Comparison of ENCODE assay signal across 25 cellular contexts in the genomic region with DNA sequence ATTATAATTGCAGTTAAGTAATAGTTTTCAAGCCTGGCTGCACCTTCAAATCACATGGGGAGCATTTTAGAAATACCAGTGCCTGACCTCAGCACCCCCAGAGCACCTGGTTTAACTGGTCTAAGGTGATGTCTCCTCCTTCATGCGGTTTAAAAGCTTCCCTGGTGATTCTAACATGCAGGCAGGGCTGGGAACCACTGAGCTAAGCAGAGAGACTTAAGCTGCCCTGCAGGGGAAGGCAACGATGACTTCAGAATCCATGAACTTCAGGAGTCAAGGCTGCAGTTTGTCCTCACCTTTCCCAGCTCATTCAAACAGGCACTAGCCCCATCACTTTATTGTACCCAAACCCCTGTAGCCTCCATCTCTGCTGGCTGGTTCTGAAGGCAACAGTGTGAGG.
"Had no signal": no experiment of that assay in that cellular context is flagged by ENCODE, and none has a peak within 500 bp of the region (broad histone marks: within the 10 kb centered on the region; RNA-seq: fewer than 3 reads in every experiment).

No MANE protein-coding gene starts in this region.

- H3K27ac ChIP-seq: ascending aorta, brain microvascular endothelial cell, epithelial cell of prostate had no signal

- H3K27me3 ChIP-seq: ascending aorta had no signal

- H3K9me3 ChIP-seq: ascending aorta had no signal

- H3K36me3 Mint-ChIP-seq: activated naive CD4-positive, alpha-beta T cell treated with anti-CD3 and anti-CD28 coated beads, Interleukin-2, amount 10 ng/mL, durations not matched to agents 7 days and 5 days; activated naive CD4-positive, alpha-beta T cell treated with anti-CD3 and anti-CD28 coated beads, Interleukin-2, amount 50 U/mL, for 72 hours; activated naive CD8-positive, alpha-beta T cell treated with anti-CD3 and anti-CD28 coated beads, Interleukin-2, amount 10 ng/mL, durations not matched to agents 7 days and 5 days had no signal

- ATAC-seq: activated naive CD4-positive, alpha-beta T cell treated with anti-CD3 and anti-CD28 coated beads, Interleukin-2, amount 50 U/mL, for 72 hours; activated T-cell treated with anti-CD3 and anti-CD28 coated beads, Interleukin-2, amount 50 U/mL, for 72 hours; effector memory CD8-positive, alpha-beta T cell had no signal

- DNase-seq: activated CD4-positive, alpha-beta memory T cell treated with anti-CD3 and anti-CD28 coated beads, Interleukin-2, amount 10 ng/mL, durations not matched to agents 7 days and 5 days; activated CD4-positive, alpha-beta T cell treated with anti-CD3 and anti-CD28 coated beads for 1 hour; activated CD4-positive, alpha-beta T cell treated with anti-CD3 and anti-CD28 coated beads for 4 hours; activated CD4-positive, alpha-beta T cell treated with anti-CD3 and anti-CD28 coated beads, Interleukin-2, amount 10 ng/mL, durations not matched to agents 7 days and 5 days; activated CD4-positive, alpha-beta T cell treated with anti-CD3 and anti-CD28 coated beads, Interleukin-2, amount 50 U/mL, for 4 hours; activated CD8-positive, alpha-beta memory T cell treated with anti-CD3 and anti-CD28 coated beads, Interleukin-2, amount 50 U/mL, for 48 hours; activated gamma-delta T cell; activated naive CD4-positive, alpha-beta T cell; activated naive CD4-positive, alpha-beta T cell treated with anti-CD3 and anti-CD28 coated beads, Interleukin-2, amount 10 ng/mL, durations not matched to agents 7 days and 5 days; activated naive CD8-positive, alpha-beta T cell treated with anti-CD3 and anti-CD28 coated beads, Interleukin-2, amount 10 ng/mL, durations not matched to agents 7 days and 5 days; activated T-cell treated with anti-CD3 and anti-CD28 coated beads for 4 hours; activated T-cell treated with anti-CD3 and anti-CD28 coated beads, Interleukin-2, amount 50 U/mL, for 24 hours; activated T-cell treated with anti-CD3 and anti-CD28 coated beads, Interleukin-2, amount 50 U/mL, for 72 hours; brain microvascular endothelial cell; caudate nucleus; cortex of kidney; dermis blood vessel endothelial cell; effector CD4-positive, alpha-beta T cell; effector memory CD8-positive, alpha-beta T cell; foreskin fibroblast; head of caudate nucleus; T-helper 2 cell had no signal

- H3K36me3 ChIP-seq: ascending aorta, brain microvascular endothelial cell had no signal

- H3K4me1 ChIP-seq: ascending aorta had no signal

- H3K4me3 Mint-ChIP-seq: activated CD4-positive, alpha-beta memory T cell treated with anti-CD3 and anti-CD28 coated beads, Interleukin-2, amount 10 ng/mL, durations not matched to agents 7 days and 5 days; activated CD4-positive, alpha-beta T cell treated with anti-CD3 and anti-CD28 coated beads, Interleukin-2, amount 10 ng/mL, durations not matched to agents 7 days and 5 days; activated naive CD4-positive, alpha-beta T cell treated with anti-CD3 and anti-CD28 coated beads, Interleukin-2, amount 10 ng/mL, durations not matched to agents 7 days and 5 days; activated naive CD8-positive, alpha-beta T cell treated with anti-CD3 and anti-CD28 coated beads, Interleukin-2, amount 10 ng/mL, durations not matched to agents 7 days and 5 days; activated T-cell treated with anti-CD3 and anti-CD28 coated beads, Interleukin-2, amount 50 U/mL, for 24 hours; activated T-cell treated with anti-CD3 and anti-CD28 coated beads, Interleukin-2, amount 50 U/mL, for 72 hours; effector memory CD8-positive, alpha-beta T cell had no signal

- H3K27ac Mint-ChIP-seq: activated CD4-positive, alpha-beta memory T cell treated with anti-CD3 and anti-CD28 coated beads, Interleukin-2, amount 10 ng/mL, durations not matched to agents 7 days and 5 days; activated CD4-positive, alpha-beta T cell treated with anti-CD3 and anti-CD28 coated beads, Interleukin-2, amount 10 ng/mL, durations not matched to agents 7 days and 5 days; activated naive CD4-positive, alpha-beta T cell treated with anti-CD3 and anti-CD28 coated beads, Interleukin-2, amount 10 ng/mL, durations not matched to agents 7 days and 5 days; activated naive CD4-positive, alpha-beta T cell treated with anti-CD3 and anti-CD28 coated beads, Interleukin-2, amount 50 U/mL, for 72 hours; activated naive CD8-positive, alpha-beta T cell treated with anti-CD3 and anti-CD28 coated beads, Interleukin-2, amount 10 ng/mL, durations not matched to agents 7 days and 5 days; activated T-cell treated with anti-CD3 and anti-CD28 coated beads, Interleukin-2, amount 50 U/mL, for 24 hours; activated T-cell treated with anti-CD3 and anti-CD28 coated beads, Interleukin-2, amount 50 U/mL, for 72 hours; effector memory CD8-positive, alpha-beta T cell had no signal

- H3K4me3 ChIP-seq: ascending aorta had no signal

- H3K9me3 Mint-ChIP-seq: activated CD4-positive, alpha-beta memory T cell treated with anti-CD3 and anti-CD28 coated beads, Interleukin-2, amount 10 ng/mL, durations not matched to agents 7 days and 5 days; activated CD4-positive, alpha-beta T cell treated with anti-CD3 and anti-CD28 coated beads, Interleukin-2, amount 10 ng/mL, durations not matched to agents 7 days and 5 days; activated naive CD4-positive, alpha-beta T cell treated with anti-CD3 and anti-CD28 coated beads, Interleukin-2, amount 10 ng/mL, durations not matched to agents 7 days and 5 days; activated naive CD8-positive, alpha-beta T cell treated with anti-CD3 and anti-CD28 coated beads, Interleukin-2, amount 10 ng/mL, durations not matched to agents 7 days and 5 days; activated T-cell treated with anti-CD3 and anti-CD28 coated beads, Interleukin-2, amount 50 U/mL, for 24 hours; activated T-cell treated with anti-CD3 and anti-CD28 coated beads, Interleukin-2, amount 50 U/mL, for 72 hours; effector memory CD8-positive, alpha-beta T cell had no signal
